1 cellular context compared by ENCODE assay signal in the genomic region with DNA sequence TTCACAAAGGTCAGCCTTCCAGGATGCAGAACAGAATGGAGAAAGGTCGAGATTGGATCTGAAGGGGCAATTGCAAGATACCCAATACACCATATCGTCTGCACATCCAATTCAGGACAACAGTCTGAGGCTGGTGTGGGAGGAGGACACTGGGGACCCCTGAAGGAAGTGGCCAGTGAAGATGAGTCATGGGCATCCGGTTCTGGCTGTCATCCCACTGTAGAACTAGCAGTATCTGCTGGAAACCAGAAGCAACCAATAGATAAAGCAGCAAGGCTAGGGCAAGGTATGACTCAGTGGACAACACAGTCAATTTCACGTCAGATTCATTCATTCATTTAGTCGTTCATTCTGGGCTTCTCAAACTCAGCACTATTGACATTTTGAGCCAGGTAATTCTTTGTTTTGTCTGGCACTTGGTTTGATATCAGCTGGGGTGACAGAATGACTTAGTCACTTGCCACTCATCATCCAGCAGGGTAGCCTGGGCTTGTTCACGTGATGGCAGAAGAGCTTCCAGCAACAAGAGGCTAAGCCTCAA.
TF ChIP-seq lines count a peak whose summit lies in the region.

No MANE protein-coding gene starts in this region.

TF ChIP-seq in K562, 482 proteins besides CTCF, POLR2A, EP300 and RAD21 (continued from another document and continues in another):
- no peak for TF ChIP-seq ZNF280A (IDR thresholded peaks at IDR 0.05; ENCODE audit: low read depth, partially characterized antibody)
- TF ChIP-seq E2F3 (CRISPR knock-in tag; IDR thresholded peaks at IDR 0.05), result no peak
- no peak for TF ChIP-seq NFIX (CRISPR knock-in tag; IDR thresholded peaks at IDR 0.05; ENCODE audit: low read depth)
- no peak for TF ChIP-seq PHF8 (IDR thresholded peaks at IDR 0.05; ENCODE audit: borderline replicate concordance, low read length)
- TF ChIP-seq TEAD2 (tag; IDR thresholded peaks at IDR 0.05), result no peak
- no peak for TF ChIP-seq EZH2 (IDR thresholded peaks at IDR 0.05; ENCODE audit: borderline replicate concordance, low read depth, low read length)
- TF ChIP-seq ZNF146 (CRISPR knock-in tag; IDR thresholded peaks at IDR 0.05; ENCODE audit: unreplicated experiment), result no peak
- no peak for TF ChIP-seq ZNF444 (CRISPR knock-in tag; IDR thresholded peaks at IDR 0.05)
- TF ChIP-seq NR2C1 (IDR thresholded peaks at IDR 0.05), result no peak
- TF ChIP-seq NR2C1 (tag; IDR thresholded peaks at IDR 0.05), result no peak
- no peak for TF ChIP-seq DDX20 (tag; IDR thresholded peaks at IDR 0.05; ENCODE audit: low read depth)
- TF ChIP-seq ZKSCAN1 (IDR thresholded peaks at IDR 0.05; ENCODE audit: low read depth, low read length), result no peak
- TF ChIP-seq RCOR1 (IDR thresholded peaks at IDR 0.05; ENCODE audit: borderline replicate concordance in 1 of 2, low read depth in 2 of 2, low read length in 2 of 2), result peak in 1 of 2 experiments; percentile 92; a peak in 2 of 4 replicates
- TF ChIP-seq, protein P1, sequence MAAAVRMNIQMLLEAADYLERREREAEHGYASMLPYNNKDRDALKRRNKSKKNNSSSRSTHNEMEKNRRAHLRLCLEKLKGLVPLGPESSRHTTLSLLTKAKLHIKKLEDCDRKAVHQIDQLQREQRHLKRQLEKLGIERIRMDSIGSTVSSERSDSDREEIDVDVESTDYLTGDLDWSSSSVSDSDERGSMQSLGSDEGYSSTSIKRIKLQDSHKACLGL (CRISPR knock-in tag; IDR thresholded peaks at IDR 0.05; ENCODE audit: borderline replicate concordance, poor library complexity, severe bottlenecking), result no peak
- TF ChIP-seq ARID2 (IDR thresholded peaks at IDR 0.05), result no peak
- peak; percentile 92 for TF ChIP-seq NEUROD1 (IDR thresholded peaks at IDR 0.05; ENCODE audit: borderline replicate concordance, low read depth, low read length, partially characterized antibody)
- TF ChIP-seq MXI1 (IDR thresholded peaks at IDR 0.05; ENCODE audit: low read depth, low read length), result no peak
- peak; percentile 62 to 66 for TF ChIP-seq NCOA2 (IDR thresholded peaks at IDR 0.05; ENCODE audit: partially characterized antibody in 2 of 2)
- TF ChIP-seq ZNF561 (CRISPR knock-in tag; conservative IDR thresholded peaks at IDR 0.05), result no peak
- TF ChIP-seq ZNF830 (CRISPR knock-in tag; IDR thresholded peaks at IDR 0.05), result no peak
- no peak for TF ChIP-seq SMARCB1 (IDR thresholded peaks at IDR 0.05; ENCODE audit: insufficient read length, low read depth)
- no peak for TF ChIP-seq IRF1 (CRISPR knock-in tag; IDR thresholded peaks at IDR 0.05; ENCODE audit: borderline replicate concordance)
- TF ChIP-seq CHD2 (IDR thresholded peaks at IDR 0.05; ENCODE audit: low read depth, low read length), result no peak
- TF ChIP-seq, protein P2, sequence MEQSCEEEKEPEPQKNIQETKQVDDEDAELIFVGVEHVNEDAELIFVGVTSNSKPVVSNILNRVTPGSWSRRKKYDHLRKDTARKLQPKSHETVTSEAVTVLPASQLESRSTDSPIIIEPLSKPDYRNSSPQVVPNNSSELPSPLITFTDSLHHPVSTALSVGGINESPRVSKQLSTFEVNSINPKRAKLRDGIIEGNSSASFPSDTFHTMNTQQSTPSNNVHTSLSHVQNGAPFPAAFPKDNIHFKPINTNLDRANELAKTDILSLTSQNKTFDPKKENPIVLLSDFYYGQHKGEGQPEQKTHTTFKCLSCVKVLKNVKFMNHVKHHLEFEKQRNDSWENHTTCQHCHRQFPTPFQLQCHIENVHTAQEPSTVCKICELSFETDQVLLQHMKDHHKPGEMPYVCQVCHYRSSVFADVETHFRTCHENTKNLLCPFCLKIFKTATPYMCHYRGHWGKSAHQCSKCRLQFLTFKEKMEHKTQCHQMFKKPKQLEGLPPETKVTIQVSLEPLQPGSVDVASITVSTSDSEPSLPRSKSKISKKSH (CRISPR knock-in tag; IDR thresholded peaks at IDR 0.05), result no peak
- TF ChIP-seq MCM2 (IDR thresholded peaks at IDR 0.05; ENCODE audit: low read depth), result no peak
- TF ChIP-seq RBM14 (IDR thresholded peaks at IDR 0.05; ENCODE audit: borderline replicate concordance, insufficient read depth, low read depth, low read length), result no peak
- TF ChIP-seq EHMT2 (IDR thresholded peaks at IDR 0.05), result peak; percentile 75
- TF ChIP-seq E2F1 (CRISPR knock-in tag; IDR thresholded peaks at IDR 0.05), result no peak
- TF ChIP-seq FOXK1 (CRISPR knock-in tag; IDR thresholded peaks at IDR 0.05; ENCODE audit: borderline replicate concordance), result no peak
- no peak for TF ChIP-seq ZNF217 (CRISPR knock-in tag; IDR thresholded peaks at IDR 0.05)
- TF ChIP-seq BCLAF1 (IDR thresholded peaks at IDR 0.05; ENCODE audit: borderline replicate concordance in 1 of 2, control insufficient read depth in 1 of 2, low read depth in 2 of 2, low read length in 1 of 2), result no peak
- TF ChIP-seq ZKSCAN8 (CRISPR knock-in tag; IDR thresholded peaks at IDR 0.05), result 0 out of 2 replicates have a peak, but pooled peaks have one; percentile 41
- no peak for TF ChIP-seq ZNF354B (CRISPR knock-in tag; IDR thresholded peaks at IDR 0.05)
- no peak; the same call in 1 of the 2 replicates for TF ChIP-seq SP1 (CRISPR knock-in tag; IDR thresholded peaks at IDR 0.05)
- TF ChIP-seq, protein P3, sequence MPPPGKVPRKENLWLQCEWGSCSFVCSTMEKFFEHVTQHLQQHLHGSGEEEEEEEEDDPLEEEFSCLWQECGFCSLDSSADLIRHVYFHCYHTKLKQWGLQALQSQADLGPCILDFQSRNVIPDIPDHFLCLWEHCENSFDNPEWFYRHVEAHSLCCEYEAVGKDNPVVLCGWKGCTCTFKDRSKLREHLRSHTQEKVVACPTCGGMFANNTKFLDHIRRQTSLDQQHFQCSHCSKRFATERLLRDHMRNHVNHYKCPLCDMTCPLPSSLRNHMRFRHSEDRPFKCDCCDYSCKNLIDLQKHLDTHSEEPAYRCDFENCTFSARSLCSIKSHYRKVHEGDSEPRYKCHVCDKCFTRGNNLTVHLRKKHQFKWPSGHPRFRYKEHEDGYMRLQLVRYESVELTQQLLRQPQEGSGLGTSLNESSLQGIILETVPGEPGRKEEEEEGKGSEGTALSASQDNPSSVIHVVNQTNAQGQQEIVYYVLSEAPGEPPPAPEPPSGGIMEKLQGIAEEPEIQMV (tag; conservative IDR thresholded peaks at IDR 0.05; ENCODE audit: low read depth), result no peak
- peak; percentile 77; the same call in 1 of the 2 replicates for TF ChIP-seq ZBTB2 (IDR thresholded peaks at IDR 0.05)
- TF ChIP-seq ADNP (tag; IDR thresholded peaks at IDR 0.05), result no peak
- no peak for TF ChIP-seq TBP (optimal IDR thresholded peaks at IDR 0.05; ENCODE audit: low read depth, low read length)
- no peak for TF ChIP-seq XRCC5 (IDR thresholded peaks at IDR 0.05; ENCODE audit: low read depth, low read length)
- TF ChIP-seq PTBP1 (IDR thresholded peaks at IDR 0.05; ENCODE audit: low read depth, low read length), result no peak
- no peak for TF ChIP-seq BACH1 (tag; IDR thresholded peaks at IDR 0.05)
- peak; percentile 92 for TF ChIP-seq ZBTB7A (IDR thresholded peaks at IDR 0.05; ENCODE audit: borderline replicate concordance, control insufficient read depth, low read depth, low read length)
- no peak for TF ChIP-seq TAF7 (tag; IDR thresholded peaks at IDR 0.05)
- no peak for TF ChIP-seq CCAR2 (IDR thresholded peaks at IDR 0.05; ENCODE audit: low read depth, low read length)
- peak; percentile 75 for TF ChIP-seq ATF7 (IDR thresholded peaks at IDR 0.05)
- peak; percentile 97 for TF ChIP-seq FOSL1 (tag; conservative IDR thresholded peaks at IDR 0.05)
- TF ChIP-seq ZNF507 (tag; conservative IDR thresholded peaks at IDR 0.05), result no peak
- TF ChIP-seq ZNF277 (CRISPR knock-in tag; IDR thresholded peaks at IDR 0.05; ENCODE audit: borderline replicate concordance), result no peak
- TF ChIP-seq ZNF124 (CRISPR knock-in tag; IDR thresholded peaks at IDR 0.05), result no peak
- TF ChIP-seq CCNT2 (IDR thresholded peaks at IDR 0.05; ENCODE audit: borderline replicate concordance, extremely low read depth, insufficient read length, low read depth, low read length), result peak; percentile 75
- no peak for TF ChIP-seq ZNF121 (CRISPR knock-in tag; conservative IDR thresholded peaks at IDR 0.05)
- no peak for TF ChIP-seq PTTG1 (tag; IDR thresholded peaks at IDR 0.05; ENCODE audit: low read depth)
- peak; percentile 49; the same call in 1 of the 2 replicates for TF ChIP-seq STAT5A (IDR thresholded peaks at IDR 0.05; ENCODE audit: borderline replicate concordance, low read length)
- peak; percentile 98 for TF ChIP-seq SMARCE1 (IDR thresholded peaks at IDR 0.05)
- peak; percentile 46; the same call in 1 of the 2 replicates for TF ChIP-seq RAD51 (IDR thresholded peaks at IDR 0.05; ENCODE audit: borderline replicate concordance, low read depth)
- no peak for TF ChIP-seq SMARCA5 (IDR thresholded peaks at IDR 0.05)
- no peak for TF ChIP-seq NFYB (IDR thresholded peaks at IDR 0.05; ENCODE audit: extremely low read depth, insufficient read length)
- peak; percentile 74 for TF ChIP-seq TFAP4 (CRISPR knock-in tag; IDR thresholded peaks at IDR 0.05; ENCODE audit: borderline replicate concordance)
- no peak for TF ChIP-seq KDM2B (CRISPR knock-in tag; IDR thresholded peaks at IDR 0.05)
- TF ChIP-seq POLR2AphosphoS2 (IDR thresholded peaks at IDR 0.05; ENCODE audit: low read length), result no peak
- no peak for TF ChIP-seq CEBPG (CRISPR knock-in tag; IDR thresholded peaks at IDR 0.05)
- TF ChIP-seq CEBPG (tag; conservative IDR thresholded peaks at IDR 0.05 in 1 of 2, IDR thresholded peaks at IDR 0.05 in 1 of 2), result no peak
